Comparison of ENCODE assay signal across 12 cellular contexts in genomic region chr2:144237845-144238637, GRCh38.
A peak's percentile ranks its signal among the peaks of the same experiment; 100 is the strongest.
DNase-seq lines count a peak whose midpoint lies in the region; ATAC-seq and TF ChIP-seq lines count a peak whose summit lies in the region.
"Had no signal": no experiment of that assay in that cellular context is flagged by ENCODE, and none has a peak within 500 bp of the region (broad histone marks: within the 10 kb centered on the region; RNA-seq: fewer than 3 reads in every experiment).

No MANE protein-coding gene starts in this region.

- no peaks in the 10 kb centered on the region for H3K36me3 ChIP-seq in thyroid gland
- no peaks in the 10 kb centered on the region for H3K36me3 ChIP-seq in stomach
- H3K36me3 ChIP-seq: sigmoid colon had no signal

- ATAC-seq in activated T-cell treated with anti-CD3 and anti-CD28 coated beads, Interleukin-2, amount 50 U/mL, for 72 hours (replicated peaks in 1 of 2) = peak in 1 of 2 donors; percentile 35
- no peak for ATAC-seq in effector memory CD8-positive, alpha-beta T cell (replicated peaks)

- peaks cover 19 to 44% of the 10 kb centered on the region in 2 donors for H3K4me1 ChIP-seq in thyroid gland
- peaks cover 6 to 25% (median 13%) of the 10 kb centered on the region in 4 donors for H3K4me1 ChIP-seq in stomach
- H3K4me1 ChIP-seq: sigmoid colon had no signal

- H3K27me3 ChIP-seq in thyroid gland (no peaks in the 10 kb centered on the region), stomach (no peaks in the 10 kb centered on the region)
- H3K27me3 ChIP-seq: sigmoid colon had no signal

- intact Hi-C loops in thyroid gland (cut with DNase I) = no loop called here
- intact Hi-C loops in stomach (cut with DNase I; ENCODE audit: low total_unique reads) = no loop called here

- TF ChIP-seq POLR2A in thyroid gland (IDR thresholded peaks at IDR 0.05) = no peak
- TF ChIP-seq POLR2A in stomach (IDR thresholded peaks at IDR 0.05) = no peak

- H3K27me3 Mint-ChIP-seq in activated T-cell treated with anti-CD3 and anti-CD28 coated beads, Interleukin-2, amount 50 U/mL, for 72 hours (ENCODE audit: low read depth) = no peaks in the 10 kb centered on the region
- H3K27me3 Mint-ChIP-seq in effector memory CD8-positive, alpha-beta T cell = no peaks in the 10 kb centered on the region
- H3K27me3 Mint-ChIP-seq: activated naive CD4-positive, alpha-beta T cell treated with anti-CD3 and anti-CD28 coated beads, Interleukin-2, amount 50 U/mL, for 24 hours had no signal

- TF ChIP-seq CTCF in thyroid gland (IDR thresholded peaks at IDR 0.05) (no peak), stomach (IDR thresholded peaks at IDR 0.05) (no peak)

- H3K27ac ChIP-seq in thyroid gland (no peak overlapping the region), stomach (no peak overlapping the region)
- H3K27ac ChIP-seq: sigmoid colon had no signal

- peak overlapping the region; percentile 19 to 35 for H3K4me3 Mint-ChIP-seq in activated T-cell treated with anti-CD3 and anti-CD28 coated beads, Interleukin-2, amount 50 U/mL, for 72 hours
- peak overlapping the region; percentile 26 to 40 for H3K4me3 Mint-ChIP-seq in effector memory CD8-positive, alpha-beta T cell
- H3K4me3 Mint-ChIP-seq: activated naive CD4-positive, alpha-beta T cell treated with anti-CD3 and anti-CD28 coated beads, Interleukin-2, amount 50 U/mL, for 24 hours had no signal

- 52 to 65% methylated on average over 2 of the region's 2 CpGs for WGBS in thyroid gland, 2 donors
- 60 to 74% (median 67%) methylated on average over 2 of the region's 2 CpGs for WGBS in stomach, 5 donors

- peak overlapping the region; percentile 67 for H3K27ac Mint-ChIP-seq in activated T-cell treated with anti-CD3 and anti-CD28 coated beads, Interleukin-2, amount 50 U/mL, for 72 hours
- H3K27ac Mint-ChIP-seq in effector memory CD8-positive, alpha-beta T cell = peak overlapping the region; percentile 77 to 89

- no peak for DNase-seq in activated T-cell treated with anti-CD3 and anti-CD28 coated beads, Interleukin-2, amount 50 U/mL, for 72 hours
- DNase-seq in activated T-cell treated with anti-CD3 and anti-CD28 coated beads, Interleukin-2, amount 50 U/mL, for 48 hours = no peak
- peak; percentile 65 for DNase-seq in NCI-H510A treated with DMSO at 0.1 percent for 48 hours (lab: John Stamatoyannopoulos, UW)
- no peak for DNase-seq in effector memory CD8-positive, alpha-beta T cell
- peak; percentile 7 to 32 for DNase-seq in thyroid gland
- no peak for DNase-seq in hippocampal formation (lab: John Stamatoyannopoulos, UW)
- no peak for DNase-seq in ecto neural progenitor cell (ENCODE audit: low spot score)
- DNase-seq in stomach = no peak
- DNase-seq: sigmoid colon; stimulated activated naive CD4-positive, alpha-beta T cell treated with Interleukin-2 at 50 U/mL for 16 hours; T1000 had no signal

- peaks cover 8% of the 10 kb centered on the region in 2 donors for H3K36me3 Mint-ChIP-seq in activated T-cell treated with anti-CD3 and anti-CD28 coated beads, Interleukin-2, amount 50 U/mL, for 72 hours (ENCODE audit: insufficient read depth in 2 of 2)
- no peaks in the 10 kb centered on the region for H3K36me3 Mint-ChIP-seq in effector memory CD8-positive, alpha-beta T cell (ENCODE audit: insufficient read depth)
- H3K36me3 Mint-ChIP-seq: activated naive CD4-positive, alpha-beta T cell treated with anti-CD3 and anti-CD28 coated beads, Interleukin-2, amount 50 U/mL, for 24 hours had no signal

- H3K4me3 ChIP-seq in thyroid gland (replicated peaks in 1 of 3) (no peak overlapping the region), stomach (no peak overlapping the region)
- H3K4me3 ChIP-seq: sigmoid colon had no signal

- peaks cover 0 to 7% of the 10 kb centered on the region in 2 donors for H3K9me3 Mint-ChIP-seq in activated T-cell treated with anti-CD3 and anti-CD28 coated beads, Interleukin-2, amount 50 U/mL, for 72 hours
- H3K9me3 Mint-ChIP-seq in effector memory CD8-positive, alpha-beta T cell = no peaks in the 10 kb centered on the region

- peaks cover 80% of the 10 kb centered on the region for H3K4me1 Mint-ChIP-seq in activated T-cell treated with anti-CD3 and anti-CD28 coated beads, Interleukin-2, amount 50 U/mL, for 72 hours (ENCODE audit: low read depth)
- H3K4me1 Mint-ChIP-seq in effector memory CD8-positive, alpha-beta T cell (ENCODE audit: low read depth in 2 of 2) = peaks cover 41 to 78% of the 10 kb centered on the region in 2 donors

- TF ChIP-seq EP300 in stomach (IDR thresholded peaks at IDR 0.05) = no peak

- H3K9me3 ChIP-seq in thyroid gland = no peaks in the 10 kb centered on the region
- H3K9me3 ChIP-seq in stomach = no peaks in the 10 kb centered on the region
- H3K9me3 ChIP-seq: sigmoid colon had no signal

Comparison
In these comparisons a context has a peak if more than half of its experiments do, and no peak if none do; other contexts are left out.
1. DNase-seq: peak in NCI-H510A treated with DMSO at 0.1 percent for 48 hours (single experiment) and thyroid gland (2 of 2); none in activated T-cell treated with anti-CD3 and anti-CD28 coated beads, Interleukin-2, amount 50 U/mL, for 72 hours (0 of 2), activated T-cell treated with anti-CD3 and anti-CD28 coated beads, Interleukin-2, amount 50 U/mL, for 48 hours (0 of 2), effector memory CD8-positive, alpha-beta T cell (0 of 3), hippocampal formation (0 of 2), ecto neural progenitor cell (single experiment) and stomach (single experiment).